In the genomic region with DNA sequence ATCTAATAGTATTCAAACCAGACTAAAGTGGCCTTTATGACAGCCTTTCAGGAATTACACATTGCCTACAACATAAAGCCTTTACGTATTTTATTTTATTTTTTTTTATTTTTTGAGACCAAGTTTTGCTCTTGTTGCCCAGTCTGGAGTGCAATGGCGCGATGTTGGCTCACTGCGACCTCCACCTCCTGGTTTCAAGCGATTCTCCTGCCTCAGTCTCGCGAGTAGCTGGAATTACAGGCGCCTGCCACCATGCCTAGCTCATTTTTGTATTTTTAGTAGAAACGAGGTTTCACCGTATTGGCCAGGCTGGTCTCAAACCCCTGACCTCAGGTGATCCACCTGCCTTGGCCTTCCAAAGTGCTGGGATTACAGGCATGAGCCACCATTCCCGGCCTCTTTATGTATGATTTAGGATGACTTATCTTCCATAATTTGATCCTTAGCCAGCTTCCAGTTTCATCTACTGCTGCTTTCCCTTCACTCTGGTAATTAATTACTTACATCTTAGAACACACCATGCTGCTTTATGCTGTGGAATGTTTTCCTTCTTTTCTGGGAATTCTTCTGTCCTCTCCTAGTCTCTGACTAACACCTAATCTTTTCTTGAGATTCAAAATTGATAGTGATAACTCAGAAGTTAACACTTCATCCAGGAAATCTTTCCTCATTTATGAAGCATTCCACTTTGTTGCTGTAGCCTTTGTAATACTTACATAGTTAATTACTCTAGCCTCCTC, we compare ENCODE assay signal across 1 cellular context.
TF ChIP-seq lines count a peak whose summit lies in the region.

No MANE protein-coding gene starts in this region.

TF ChIP-seq in K562, 482 proteins besides CTCF, POLR2A, EP300 and RAD21 (continued from another document):
- TF ChIP-seq, protein P1, sequence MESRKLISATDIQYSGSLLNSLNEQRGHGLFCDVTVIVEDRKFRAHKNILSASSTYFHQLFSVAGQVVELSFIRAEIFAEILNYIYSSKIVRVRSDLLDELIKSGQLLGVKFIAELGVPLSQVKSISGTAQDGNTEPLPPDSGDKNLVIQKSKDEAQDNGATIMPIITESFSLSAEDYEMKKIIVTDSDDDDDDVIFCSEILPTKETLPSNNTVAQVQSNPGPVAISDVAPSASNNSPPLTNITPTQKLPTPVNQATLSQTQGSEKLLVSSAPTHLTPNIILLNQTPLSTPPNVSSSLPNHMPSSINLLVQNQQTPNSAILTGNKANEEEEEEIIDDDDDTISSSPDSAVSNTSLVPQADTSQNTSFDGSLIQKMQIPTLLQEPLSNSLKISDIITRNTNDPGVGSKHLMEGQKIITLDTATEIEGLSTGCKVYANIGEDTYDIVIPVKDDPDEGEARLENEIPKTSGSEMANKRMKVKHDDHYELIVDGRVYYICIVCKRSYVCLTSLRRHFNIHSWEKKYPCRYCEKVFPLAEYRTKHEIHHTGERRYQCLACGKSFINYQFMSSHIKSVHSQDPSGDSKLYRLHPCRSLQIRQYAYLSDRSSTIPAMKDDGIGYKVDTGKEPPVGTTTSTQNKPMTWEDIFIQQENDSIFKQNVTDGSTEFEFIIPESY (CRISPR knock-in tag; IDR thresholded peaks at IDR 0.05) = peak; percentile 81
